In genomic region chr11:75603791-75604736, GRCh38 we compare ENCODE assay signal across 16 cellular contexts. TPM values are rescaled to one million over a fixed set of nuclear protein-coding genes. Genes with fewer than 3 reads are reported as not detected.
DNase-seq lines count a peak whose midpoint lies in the region; ATAC-seq and TF ChIP-seq lines count a peak whose summit lies in the region.
"Had no signal": no experiment of that assay in that cellular context is flagged by ENCODE, and none has a peak within 500 bp of the region (broad histone marks: within the 10 kb centered on the region; RNA-seq: fewer than 3 reads in every experiment).

No MANE protein-coding gene starts in this region.

- ATAC-seq in PC-3 = peak; percentile 86
- ATAC-seq in HG03457 (IDR thresholded peaks at IDR 0.05; ENCODE audit: unreplicated experiment) = no peak
- ATAC-seq: activated CD4-positive, CD25-positive, alpha-beta regulatory T cell treated with anti-CD3 and anti-CD28 coated beads, Interleukin-2, amount 50 U/mL, for 24 hours had no signal

- H3K27ac ChIP-seq in PC-3 (ENCODE audit: low read length) (peak overlapping the region; percentile 95), coronary artery (no peak overlapping the region)

- H3K36me3 Mint-ChIP-seq in osteocyte (ENCODE audit: unreplicated experiment) = peaks cover 3% of the 10 kb centered on the region

- DNase-seq in CD1c-positive myeloid dendritic cell (ENCODE audit: extremely low spot score) (peak; percentile 16), PC-3 (peak; percentile 98), dermis microvascular lymphatic vessel endothelial cell (ENCODE audit: low read depth in 2 of 2) (peak; percentile 40 to 87), osteocyte (ENCODE audit: extremely low spot score, unreplicated experiment) (no peak), coronary artery (ENCODE audit: low spot score) (no peak), KG1 (lab: John Stamatoyannopoulos, UW) (no peak)
- no peak for DNase-seq in stimulated activated naive CD4-positive, alpha-beta T cell treated with Interleukin-2 at 50 U/mL for 16 hours (lab: John Stamatoyannopoulos, UW)
- DNase-seq: DMS 273 treated with DMSO at 0.1 percent for 48 hours, NCI-H1930, nephron progenitor cell, SIG-M5 had no signal

- CTCF ChIA-PET in PC-3 (lab: Charles Lee) = interaction anchor here (0.5 to 0.9 kb wide), 2 partner anchors 62 to 102 kb away, joined by 4 to 6 read pairs; no protein-coding TSS in a partner anchor

- H3K79me2 ChIP-seq in PC-3 (ENCODE audit: low read length) = no peaks in the 10 kb centered on the region

- H3K4me3 ChIP-seq in PC-3 (ENCODE audit: low read length) (peak overlapping the region; percentile 67), coronary artery (no peak overlapping the region)

- no peak overlapping the region for H3K4me3 Mint-ChIP-seq in osteocyte (ENCODE audit: unreplicated experiment)
- H3K4me3 Mint-ChIP-seq: activated T-helper 1 cell treated with anti-CD3 and anti-CD28 coated beads, Interleukin-12 subunit alpha, Interleukin-12 subunit beta, Interleukin-2, Interleukin-4 antibody, amounts not matched to agents 30 ng/mL and 10 ng/mL and 1 ng/mL, durations not matched to agents 14 hours and 24 hours and 36 hours; dendritic cell treated with granulocyte-macrophage colony-stimulating factor and Interleukin-4, amounts not matched to agents 40 ng/mL and 50 ng/mL, for 4 days; nephron progenitor cell; stimulated activated naive CD8-positive, alpha-beta T cell treated with anti-CD3 and anti-CD28 coated beads, Interleukin-15, Interleukin-2, amounts not matched to agents 100 ng/mL and 50 ng/mL, for 24 hours had no signal

- H4K20me1 ChIP-seq in PC-3 (ENCODE audit: low read length) = no peaks in the 10 kb centered on the region

- peaks cover 32% of the 10 kb centered on the region for H3K4me1 ChIP-seq in PC-3 (ENCODE audit: insufficient read depth, low read length)

- TF ChIP-seq CTCF in PC-3 (conservative IDR thresholded peaks at IDR 0.05; ENCODE audit: low read depth, low read length) = no peak
- TF ChIP-seq CTCF in osteocyte (IDR thresholded peaks at IDR 0.05) = no peak
- TF ChIP-seq CTCF in coronary artery (IDR thresholded peaks at IDR 0.05) = no peak

- BruUV-seq in PC-3 (replicated peaks; lab: Mats Ljungman, UMichigan) = TSS peak; percentile 86

- H3F3A ChIP-seq in PC-3 (ENCODE audit: low read length, unreplicated experiment) = peaks cover 4% of the 10 kb centered on the region

- peaks cover 8% of the 10 kb centered on the region for H3K27me3 Mint-ChIP-seq in osteocyte (ENCODE audit: unreplicated experiment)

- H3K9ac ChIP-seq in PC-3 (ENCODE audit: low read length) = peak overlapping the region; percentile 79

- peak overlapping the region; percentile 53 for H3K27ac Mint-ChIP-seq in osteocyte (ENCODE audit: unreplicated experiment)
- H3K27ac Mint-ChIP-seq: activated T-helper 1 cell treated with anti-CD3 and anti-CD28 coated beads, Interleukin-12 subunit alpha, Interleukin-12 subunit beta, Interleukin-2, Interleukin-4 antibody, amounts not matched to agents 30 ng/mL and 10 ng/mL and 1 ng/mL, durations not matched to agents 14 hours and 24 hours and 36 hours; dendritic cell treated with granulocyte-macrophage colony-stimulating factor and Interleukin-4, amounts not matched to agents 40 ng/mL and 50 ng/mL, for 4 days; nephron progenitor cell; stimulated activated naive CD8-positive, alpha-beta T cell treated with anti-CD3 and anti-CD28 coated beads, Interleukin-15, Interleukin-2, amounts not matched to agents 100 ng/mL and 50 ng/mL, for 24 hours had no signal

- no peaks in the 10 kb centered on the region for H3K27me3 ChIP-seq in PC-3 (ENCODE audit: low read length)

- H3K9me2 ChIP-seq in PC-3 (replicated peaks; ENCODE audit: low read length) = no peaks in the 10 kb centered on the region

- H3K9me3 Mint-ChIP-seq in osteocyte (ENCODE audit: unreplicated experiment) = no peaks in the 10 kb centered on the region
- H3K9me3 Mint-ChIP-seq: activated T-helper 1 cell treated with anti-CD3 and anti-CD28 coated beads, Interleukin-12 subunit alpha, Interleukin-12 subunit beta, Interleukin-2, Interleukin-4 antibody, amounts not matched to agents 30 ng/mL and 10 ng/mL and 1 ng/mL, durations not matched to agents 14 hours and 24 hours and 36 hours; dendritic cell treated with granulocyte-macrophage colony-stimulating factor and Interleukin-4, amounts not matched to agents 40 ng/mL and 50 ng/mL, for 4 days; nephron progenitor cell; stimulated activated naive CD8-positive, alpha-beta T cell treated with anti-CD3 and anti-CD28 coated beads, Interleukin-15, Interleukin-2, amounts not matched to agents 100 ng/mL and 50 ng/mL, for 24 hours had no signal

- intact Hi-C loops in PC-3 (cut with micrococcal nuclease) = loop anchor here (1.0 to 5.0 kb wide), 2 partner anchors 49 to 103 kb away; no protein-coding TSS in a partner anchor

- H2AFZ ChIP-seq in PC-3 (ENCODE audit: low read length) = peak overlapping the region; percentile 75

- peaks cover 20% of the 10 kb centered on the region for H3K4me1 Mint-ChIP-seq in osteocyte (ENCODE audit: unreplicated experiment)

- POLR2A ChIA-PET in PC-3 (lab: Charles Lee; ENCODE audit: unreplicated experiment) = interaction anchor here (0.7 kb wide), 1 partner anchor 269 kb away, joined by 4 read pairs; no protein-coding TSS in a partner anchor

- no peaks in the 10 kb centered on the region for H3K36me3 ChIP-seq in PC-3 (ENCODE audit: low read depth, low read length)

- no peaks in the 10 kb centered on the region for H3K9me3 ChIP-seq in PC-3 (ENCODE audit: low read length)

- H3K4me2 ChIP-seq in PC-3 (ENCODE audit: low read length) = peak overlapping the region; percentile 93

RNA-seq across cellular contexts. Expression of gene SERPINH1, which starts 42.0 kb away (rescaled TPM):
- 117 and 121 TPM in 2 replicates for total RNA-seq in PC-3 (2014; rRNA removed)
- 328 and 388 TPM in 2 replicates for total RNA-seq in dermis microvascular lymphatic vessel endothelial cell
- total RNA-seq in osteocyte = 484 and 511 TPM in 2 replicates

Comparison
In these comparisons a context has a peak if more than half of its experiments do, and no peak if none do; other contexts are left out.
1. DNase-seq: peak in CD1c-positive myeloid dendritic cell (single experiment), PC-3 (single experiment) and dermis microvascular lymphatic vessel endothelial cell (2 of 2); none in osteocyte (single experiment), coronary artery (single experiment), stimulated activated naive CD4-positive, alpha-beta T cell treated with Interleukin-2 at 50 U/mL for 16 hours (single experiment) and KG1 (single experiment).